Comparison of ENCODE assay signal across 17 cellular contexts in the genomic region with DNA sequence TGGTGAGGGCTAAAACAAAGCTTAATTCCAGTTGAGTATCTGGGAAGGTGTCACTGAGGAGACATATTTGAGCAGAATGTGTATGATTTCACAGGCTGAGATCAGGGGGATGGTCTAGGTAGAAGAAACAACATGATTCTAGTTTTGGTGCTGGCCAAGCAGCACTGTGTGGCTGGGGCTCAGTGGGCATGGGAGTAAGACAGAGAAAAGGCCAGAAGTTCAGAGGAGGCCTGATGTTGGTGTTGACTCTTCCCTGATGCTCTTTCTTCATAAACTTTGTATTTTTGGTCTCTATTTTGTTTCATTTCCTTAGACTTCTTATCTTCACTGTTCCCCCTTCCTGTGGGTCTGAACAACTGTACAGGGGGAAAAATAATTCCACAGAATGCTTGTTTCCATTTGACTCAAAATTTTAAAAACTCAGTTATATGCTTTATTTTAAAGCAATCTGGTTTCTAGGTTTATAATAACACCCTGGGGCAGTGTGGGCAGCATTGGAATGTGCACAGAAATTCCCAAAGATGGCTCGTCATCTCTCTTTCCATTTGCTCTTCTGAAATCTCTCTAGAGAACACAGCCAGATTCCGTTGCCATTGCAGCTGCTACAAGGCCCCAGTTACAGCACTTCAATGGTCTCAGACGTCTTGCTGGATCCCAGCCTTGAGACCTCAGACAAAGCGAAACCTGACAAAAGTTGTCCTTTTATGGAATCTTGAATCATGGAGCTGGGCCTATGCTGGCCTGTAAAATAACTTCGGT.
A peak's percentile ranks its signal among the peaks of the same experiment; 100 is the strongest.
DNase-seq lines count a peak whose midpoint lies in the region; ATAC-seq and TF ChIP-seq lines count a peak whose summit lies in the region.
"Had no signal": no experiment of that assay in that cellular context is flagged by ENCODE, and none has a peak within 500 bp of the region (broad histone marks: within the 10 kb centered on the region; RNA-seq: fewer than 3 reads in every experiment).

No MANE protein-coding gene starts in this region.

- CTCF ChIA-PET in PC-3 (lab: Charles Lee) = no interaction called here
- CTCF ChIA-PET in HEK293T (lab: Yijun Ruan, JAX) = interaction anchor here (0.6 kb wide), 2 partner anchors 31 to 47 kb away, joined by 3 read pairs; no protein-coding TSS in a partner anchor

- no peaks in the 10 kb centered on the region for H3K9me3 ChIP-seq in heart left ventricle
- H3K9me3 ChIP-seq in PC-3 (ENCODE audit: low read length) = no peaks in the 10 kb centered on the region
- no peaks in the 10 kb centered on the region for H3K9me3 ChIP-seq in body of pancreas
- H3K9me3 ChIP-seq: BLaER1, lower lobe of right lung, pancreas had no signal

- H3K4me1 ChIP-seq in heart left ventricle = no peaks in the 10 kb centered on the region
- peaks cover 11% of the 10 kb centered on the region for H3K4me1 ChIP-seq in PC-3 (ENCODE audit: insufficient read depth, low read length)
- no peaks in the 10 kb centered on the region for H3K4me1 ChIP-seq in body of pancreas
- H3K4me1 ChIP-seq: lower lobe of right lung had no signal

- H3K4me2 ChIP-seq in PC-3 (ENCODE audit: low read length) = no peak overlapping the region

- ATAC-seq in heart left ventricle (peak in 3 of 4 donors; percentile 18 to 75 (median 18)), PC-3 (no peak), body of pancreas (no peak)
- ATAC-seq in stimulated activated effector memory CD8-positive, alpha-beta T cell treated with anti-CD3 and anti-CD28 coated beads, Interleukin-12 subunit alpha, Interleukin-12 subunit beta, amount 100 ng/mL, for 72 hours = no peak
- ATAC-seq: HCT116, lower lobe of right lung, pancreas had no signal

- H3F3A ChIP-seq in PC-3 (ENCODE audit: low read length, unreplicated experiment) = no peaks in the 10 kb centered on the region

- no peak overlapping the region for H3K4me3 Mint-ChIP-seq in stimulated activated effector memory CD8-positive, alpha-beta T cell treated with anti-CD3 and anti-CD28 coated beads, Interleukin-12 subunit alpha, Interleukin-12 subunit beta, amount 100 ng/mL, for 72 hours
- H3K4me3 Mint-ChIP-seq: brain had no signal

- no TSS peak for BruUV-seq in PC-3 (replicated peaks; lab: Mats Ljungman, UMichigan)

- H3K9ac ChIP-seq in PC-3 (ENCODE audit: low read length) = no peak overlapping the region
- H3K9ac ChIP-seq: BLaER1 had no signal

- peaks cover 79% of the 10 kb centered on the region for H3K36me3 Mint-ChIP-seq in stimulated activated effector memory CD8-positive, alpha-beta T cell treated with anti-CD3 and anti-CD28 coated beads, Interleukin-12 subunit alpha, Interleukin-12 subunit beta, amount 100 ng/mL, for 72 hours
- H3K36me3 Mint-ChIP-seq: brain had no signal

- 67 to 80% (median 73%) methylated on average over 5 of the region's 5 CpGs for WGBS in heart left ventricle, 4 donors
- 90 to 94% methylated on average over 5 of the region's 5 CpGs for WGBS in body of pancreas, 2 donors

- H4K20me1 ChIP-seq in PC-3 (ENCODE audit: low read length) = no peaks in the 10 kb centered on the region
- H4K20me1 ChIP-seq: BLaER1 had no signal

- H3K9me2 ChIP-seq in PC-3 (replicated peaks; ENCODE audit: low read length) = no peaks in the 10 kb centered on the region

- intact Hi-C loops in heart left ventricle (cut with DNase I) (no loop called here), cardiac septum (cut with DNase I) (no loop called here), PC-3 (cut with micrococcal nuclease) (no loop called here), body of pancreas (cut with DNase I) (no loop called here)

- H3K4me1 Mint-ChIP-seq in stimulated activated effector memory CD8-positive, alpha-beta T cell treated with anti-CD3 and anti-CD28 coated beads, Interleukin-12 subunit alpha, Interleukin-12 subunit beta, amount 100 ng/mL, for 72 hours = peaks cover 28% of the 10 kb centered on the region

- no peaks in the 10 kb centered on the region for H3K9me3 Mint-ChIP-seq in stimulated activated effector memory CD8-positive, alpha-beta T cell treated with anti-CD3 and anti-CD28 coated beads, Interleukin-12 subunit alpha, Interleukin-12 subunit beta, amount 100 ng/mL, for 72 hours
- H3K9me3 Mint-ChIP-seq: brain had no signal

- no peaks in the 10 kb centered on the region for H3K79me2 ChIP-seq in PC-3 (ENCODE audit: low read length)

- H3K27me3 ChIP-seq in heart left ventricle (peaks cover 0 to 29% (median 0%) of the 10 kb centered on the region in 9 donors), PC-3 (ENCODE audit: low read length) (no peaks in the 10 kb centered on the region), body of pancreas (no peaks in the 10 kb centered on the region)
- H3K27me3 ChIP-seq: BLaER1, pancreas had no signal

- H3K27ac ChIP-seq in heart left ventricle (peak overlapping the region in 3 of 12 donors; percentile 29 to 57 (median 39)), PC-3 (ENCODE audit: low read length) (no peak overlapping the region), body of pancreas (no peak overlapping the region)
- H3K27ac ChIP-seq: BLaER1, lower lobe of right lung, pancreas had no signal

- no peak for TF ChIP-seq CTCF in heart left ventricle (IDR thresholded peaks at IDR 0.05)
- TF ChIP-seq CTCF in PC-3 (conservative IDR thresholded peaks at IDR 0.05; ENCODE audit: low read depth, low read length) = no peak
- no peak for TF ChIP-seq CTCF in body of pancreas (IDR thresholded peaks at IDR 0.05)

- POLR2A ChIA-PET in PC-3 (lab: Charles Lee; ENCODE audit: unreplicated experiment) = no interaction called here
- POLR2A ChIA-PET in HEK293T (lab: Yijun Ruan, JAX) = interaction anchor here (1.1 kb wide), 1 partner anchor 34 kb away, joined by 3 read pairs; no protein-coding TSS in a partner anchor

- H3K36me3 ChIP-seq in heart left ventricle (no peaks in the 10 kb centered on the region), PC-3 (ENCODE audit: low read depth, low read length) (no peaks in the 10 kb centered on the region), body of pancreas (replicated peaks in 1 of 2; ENCODE audit: insufficient read depth in 1 of 2, low read depth in 2 of 2) (no peaks in the 10 kb centered on the region)
- H3K36me3 ChIP-seq: BLaER1, lower lobe of right lung, pancreas had no signal

- DNase-seq in heart left ventricle = no peak
- DNase-seq in cardiac septum (ENCODE audit: low spot score) = no peak
- peak; percentile 51 for DNase-seq in PC-3
- peak; percentile 90 for DNase-seq in fibroblast of peridontal ligament (ENCODE audit: extremely low read depth)
- no peak for DNase-seq in stimulated activated effector memory CD8-positive, alpha-beta T cell treated with anti-CD3 and anti-CD28 coated beads, Interleukin-12 subunit alpha, Interleukin-12 subunit beta, amount 100 ng/mL, for 72 hours (ENCODE audit: low spot score in 2 of 2)
- DNase-seq in stimulated activated CD4-positive, alpha-beta T cell treated with anti-CD3 and anti-CD28 coated beads, Interleukin-1b, Interleukin-23, amount 100 ng/mL, for 48 hours = no peak
- DNase-seq in body of pancreas = no peak
- no peak for DNase-seq in HEK293T (ENCODE audit: extremely low spot score)
- DNase-seq: activated T-cell treated with anti-CD3 and anti-CD28 coated beads, Interleukin-2, amount 50 U/mL, for 1 hour; lower lobe of right lung; NCI-H1694; pancreas; SIG-M5; stimulated activated CD4-positive, alpha-beta T cell treated with anti-CD3 and anti-CD28 coated beads, Interleukin-2, amount 100 ng/mL, for 24 hours had no signal

- TF ChIP-seq POLR2A in heart left ventricle (IDR thresholded peaks at IDR 0.05) = no peak
- TF ChIP-seq POLR2A in body of pancreas (IDR thresholded peaks at IDR 0.05) = no peak

- peak overlapping the region; percentile 7; the same call in 1 of the 2 replicates for H2AFZ ChIP-seq in PC-3 (ENCODE audit: low read length)

- H3K4me3 ChIP-seq in heart left ventricle (no peak overlapping the region), PC-3 (ENCODE audit: low read length) (no peak overlapping the region), body of pancreas (no peak overlapping the region)
- H3K4me3 ChIP-seq: BLaER1, lower lobe of right lung, pancreas had no signal

- H3K27ac Mint-ChIP-seq in stimulated activated effector memory CD8-positive, alpha-beta T cell treated with anti-CD3 and anti-CD28 coated beads, Interleukin-12 subunit alpha, Interleukin-12 subunit beta, amount 100 ng/mL, for 72 hours = peak overlapping the region; percentile 44
- H3K27ac Mint-ChIP-seq: brain had no signal

TF ChIP-seq in HEK293T, 16 proteins besides CTCF, POLR2A, EP300 and RAD21:
- no peak for TF ChIP-seq ELF4 (IDR thresholded peaks at IDR 0.05)
- TF ChIP-seq BHLHE40 (IDR thresholded peaks at IDR 0.05; ENCODE audit: borderline replicate concordance) = no peak
- TF ChIP-seq CTBP1 (IDR thresholded peaks at IDR 0.05; ENCODE audit: borderline replicate concordance) = no peak
- no peak for TF ChIP-seq FOXA1 (IDR thresholded peaks at IDR 0.05)
- TF ChIP-seq FOXK2 (IDR thresholded peaks at IDR 0.05) = no peak

Comparison
In these comparisons a context has a peak if more than half of its experiments do, and no peak if none do; other contexts are left out.
1. ATAC-seq: peak in heart left ventricle (3 of 4); none in PC-3 (single experiment), stimulated activated effector memory CD8-positive, alpha-beta T cell treated with anti-CD3 and anti-CD28 coated beads, Interleukin-12 subunit alpha, Interleukin-12 subunit beta, amount 100 ng/mL, for 72 hours (single experiment) and body of pancreas (single experiment).
2. DNase-seq: peak in PC-3 (single experiment) and fibroblast of peridontal ligament (single experiment); none in heart left ventricle (0 of 5), cardiac septum (single experiment), stimulated activated effector memory CD8-positive, alpha-beta T cell treated with anti-CD3 and anti-CD28 coated beads, Interleukin-12 subunit alpha, Interleukin-12 subunit beta, amount 100 ng/mL, for 72 hours (0 of 2), stimulated activated CD4-positive, alpha-beta T cell treated with anti-CD3 and anti-CD28 coated beads, Interleukin-1b, Interleukin-23, amount 100 ng/mL, for 48 hours (single experiment), body of pancreas (0 of 4) and HEK293T (single experiment).